1 cellular context compared by ENCODE assay signal in genomic region chr19:48835734-48836088, GRCh38.
TF ChIP-seq lines count a peak whose summit lies in the region.

No MANE protein-coding gene starts in this region.

TF ChIP-seq in K562, 482 proteins besides CTCF, POLR2A, EP300 and RAD21 (continued from another document and continues in another):
- TF ChIP-seq, protein P1, sequence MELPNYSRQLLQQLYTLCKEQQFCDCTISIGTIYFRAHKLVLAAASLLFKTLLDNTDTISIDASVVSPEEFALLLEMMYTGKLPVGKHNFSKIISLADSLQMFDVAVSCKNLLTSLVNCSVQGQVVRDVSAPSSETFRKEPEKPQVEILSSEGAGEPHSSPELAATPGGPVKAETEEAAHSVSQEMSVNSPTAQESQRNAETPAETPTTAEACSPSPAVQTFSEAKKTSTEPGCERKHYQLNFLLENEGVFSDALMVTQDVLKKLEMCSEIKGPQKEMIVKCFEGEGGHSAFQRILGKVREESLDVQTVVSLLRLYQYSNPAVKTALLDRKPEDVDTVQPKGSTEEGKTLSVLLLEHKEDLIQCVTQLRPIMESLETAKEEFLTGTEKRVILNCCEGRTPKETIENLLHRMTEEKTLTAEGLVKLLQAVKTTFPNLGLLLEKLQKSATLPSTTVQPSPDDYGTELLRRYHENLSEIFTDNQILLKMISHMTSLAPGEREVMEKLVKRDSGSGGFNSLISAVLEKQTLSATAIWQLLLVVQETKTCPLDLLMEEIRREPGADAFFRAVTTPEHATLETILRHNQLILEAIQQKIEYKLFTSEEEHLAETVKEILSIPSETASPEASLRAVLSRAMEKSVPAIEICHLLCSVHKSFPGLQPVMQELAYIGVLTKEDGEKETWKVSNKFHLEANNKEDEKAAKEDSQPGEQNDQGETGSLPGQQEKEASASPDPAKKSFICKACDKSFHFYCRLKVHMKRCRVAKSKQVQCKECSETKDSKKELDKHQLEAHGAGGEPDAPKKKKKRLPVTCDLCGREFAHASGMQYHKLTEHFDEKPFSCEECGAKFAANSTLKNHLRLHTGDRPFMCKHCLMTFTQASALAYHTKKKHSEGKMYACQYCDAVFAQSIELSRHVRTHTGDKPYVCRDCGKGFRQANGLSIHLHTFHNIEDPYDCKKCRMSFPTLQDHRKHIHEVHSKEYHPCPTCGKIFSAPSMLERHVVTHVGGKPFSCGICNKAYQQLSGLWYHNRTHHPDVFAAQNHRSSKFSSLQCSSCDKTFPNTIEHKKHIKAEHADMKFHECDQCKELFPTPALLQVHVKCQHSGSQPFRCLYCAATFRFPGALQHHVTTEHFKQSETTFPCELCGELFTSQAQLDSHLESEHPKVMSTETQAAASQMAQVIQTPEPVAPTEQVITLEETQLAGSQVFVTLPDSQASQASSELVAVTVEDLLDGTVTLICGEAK (IDR thresholded peaks at IDR 0.05), result 0 out of 2 replicates have a peak, but pooled peaks have one; percentile 30
- TF ChIP-seq, protein P1 (CRISPR knock-in tag; IDR thresholded peaks at IDR 0.05), result no peak
- TF ChIP-seq ZNF583 (CRISPR knock-in tag; IDR thresholded peaks at IDR 0.05) (peak; percentile 36; the same call in 1 of the 2 replicates), XRCC5 (IDR thresholded peaks at IDR 0.05; ENCODE audit: low read depth, low read length) (peak; percentile 61; the same call in 1 of the 2 replicates), ATF1 (CRISPR knock-in tag; IDR thresholded peaks at IDR 0.05) (no peak), ATF1 (tag; IDR thresholded peaks at IDR 0.05) (peak; percentile 29; the same call in 1 of the 2 replicates), RBM14 (IDR thresholded peaks at IDR 0.05; ENCODE audit: borderline replicate concordance, insufficient read depth, low read depth, low read length) (no peak), ARID2 (IDR thresholded peaks at IDR 0.05) (peak; percentile 82), PHTF2 (CRISPR knock-in tag; IDR thresholded peaks at IDR 0.05) (0 out of 2 replicates have a peak, but pooled peaks have one; percentile 9), KDM4B (IDR thresholded peaks at IDR 0.05; ENCODE audit: borderline replicate concordance in 2 of 2, low read depth in 1 of 2) (0 out of 4 replicates have a peak, but pooled peaks of 1 of the 2 experiments have one; percentile 50), RCOR1 (IDR thresholded peaks at IDR 0.05; ENCODE audit: borderline replicate concordance in 1 of 2, low read depth in 2 of 2, low read length in 2 of 2) (peak in 1 of 2 experiments; percentile 58; a peak in 2 of 4 replicates), ESRRA (IDR thresholded peaks at IDR 0.05; ENCODE audit: borderline replicate concordance, low read depth) (peak; percentile 68), NR2C1 (IDR thresholded peaks at IDR 0.05) (peak; percentile 69; the same call in 1 of the 2 replicates), NR2C1 (tag; IDR thresholded peaks at IDR 0.05) (peak; percentile 80), CTCFL (IDR thresholded peaks at IDR 0.05; ENCODE audit: borderline replicate concordance, insufficient read depth, low read depth, low read length, poor library complexity, severe bottlenecking) (peak; percentile 43), HDAC2 (IDR thresholded peaks at IDR 0.05) (0 out of 2 replicates have a peak, but pooled peaks have one; percentile 14), TOE1 (IDR thresholded peaks at IDR 0.05; ENCODE audit: borderline replicate concordance) (peak; percentile 97), TOE1 (CRISPR knock-in tag; IDR thresholded peaks at IDR 0.05; ENCODE audit: borderline replicate concordance, low read depth) (no peak), CBFA2T2 (conservative IDR thresholded peaks at IDR 0.05) (peak; percentile 29; the same call in 1 of the 2 replicates), ARID1B (IDR thresholded peaks at IDR 0.05) (peak; percentile 29; the same call in 1 of the 2 replicates), MEIS2 (IDR thresholded peaks at IDR 0.05; ENCODE audit: partially characterized antibody) (peak; percentile 71), CC2D1A (IDR thresholded peaks at IDR 0.05) (peak; percentile 81), TCF3 (CRISPR knock-in tag; IDR thresholded peaks at IDR 0.05) (peak; percentile 15; the same call in 1 of the 2 replicates), ZNF143 (CRISPR knock-in tag; IDR thresholded peaks at IDR 0.05) (peak; percentile 54; the same call in 1 of the 2 replicates), POLR2B (IDR thresholded peaks at IDR 0.05; ENCODE audit: low read depth, partially characterized antibody) (no peak), SMAD4 (CRISPR knock-in tag; conservative IDR thresholded peaks at IDR 0.05) (peak; percentile 67), RAD51 (IDR thresholded peaks at IDR 0.05; ENCODE audit: borderline replicate concordance, low read depth) (peak; percentile 86), SIN3B (IDR thresholded peaks at IDR 0.05; ENCODE audit: low read depth) (peak; percentile 36; the same call in 1 of the 2 replicates), TEAD4 (IDR thresholded peaks at IDR 0.05; ENCODE audit: low read length) (no peak), TEAD4 (CRISPR knock-in tag; IDR thresholded peaks at IDR 0.05; ENCODE audit: borderline replicate concordance) (no peak), KDM2B (CRISPR knock-in tag; IDR thresholded peaks at IDR 0.05) (no peak), DIDO1 (tag; IDR thresholded peaks at IDR 0.05; ENCODE audit: low read depth) (0 out of 2 replicates have a peak, but pooled peaks have one; percentile 27), MAZ (CRISPR knock-in tag; conservative IDR thresholded peaks at IDR 0.05 in 1 of 2, IDR thresholded peaks at IDR 0.05 in 1 of 2) (peak; percentile 56 to 91; a peak in 3 of 4 replicates), BCLAF1 (IDR thresholded peaks at IDR 0.05; ENCODE audit: borderline replicate concordance in 1 of 2, control insufficient read depth in 1 of 2, low read depth in 2 of 2, low read length in 1 of 2) (0 out of 4 replicates have a peak, but pooled peaks of 1 of the 2 experiments have one; percentile 34), ZEB2 (IDR thresholded peaks at IDR 0.05) (peak; percentile 67)
- TF ChIP-seq, protein P2, sequence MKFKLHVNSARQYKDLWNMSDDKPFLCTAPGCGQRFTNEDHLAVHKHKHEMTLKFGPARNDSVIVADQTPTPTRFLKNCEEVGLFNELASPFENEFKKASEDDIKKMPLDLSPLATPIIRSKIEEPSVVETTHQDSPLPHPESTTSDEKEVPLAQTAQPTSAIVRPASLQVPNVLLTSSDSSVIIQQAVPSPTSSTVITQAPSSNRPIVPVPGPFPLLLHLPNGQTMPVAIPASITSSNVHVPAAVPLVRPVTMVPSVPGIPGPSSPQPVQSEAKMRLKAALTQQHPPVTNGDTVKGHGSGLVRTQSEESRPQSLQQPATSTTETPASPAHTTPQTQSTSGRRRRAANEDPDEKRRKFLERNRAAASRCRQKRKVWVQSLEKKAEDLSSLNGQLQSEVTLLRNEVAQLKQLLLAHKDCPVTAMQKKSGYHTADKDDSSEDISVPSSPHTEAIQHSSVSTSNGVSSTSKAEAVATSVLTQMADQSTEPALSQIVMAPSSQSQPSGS (CRISPR knock-in tag; IDR thresholded peaks at IDR 0.05), result no peak
- TF ChIP-seq, protein P3, sequence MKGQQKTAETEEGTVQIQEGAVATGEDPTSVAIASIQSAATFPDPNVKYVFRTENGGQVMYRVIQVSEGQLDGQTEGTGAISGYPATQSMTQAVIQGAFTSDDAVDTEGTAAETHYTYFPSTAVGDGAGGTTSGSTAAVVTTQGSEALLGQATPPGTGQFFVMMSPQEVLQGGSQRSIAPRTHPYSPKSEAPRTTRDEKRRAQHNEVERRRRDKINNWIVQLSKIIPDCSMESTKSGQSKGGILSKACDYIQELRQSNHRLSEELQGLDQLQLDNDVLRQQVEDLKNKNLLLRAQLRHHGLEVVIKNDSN (CRISPR knock-in tag; IDR thresholded peaks at IDR 0.05), result peak; percentile 93
- TF ChIP-seq, protein P4, sequence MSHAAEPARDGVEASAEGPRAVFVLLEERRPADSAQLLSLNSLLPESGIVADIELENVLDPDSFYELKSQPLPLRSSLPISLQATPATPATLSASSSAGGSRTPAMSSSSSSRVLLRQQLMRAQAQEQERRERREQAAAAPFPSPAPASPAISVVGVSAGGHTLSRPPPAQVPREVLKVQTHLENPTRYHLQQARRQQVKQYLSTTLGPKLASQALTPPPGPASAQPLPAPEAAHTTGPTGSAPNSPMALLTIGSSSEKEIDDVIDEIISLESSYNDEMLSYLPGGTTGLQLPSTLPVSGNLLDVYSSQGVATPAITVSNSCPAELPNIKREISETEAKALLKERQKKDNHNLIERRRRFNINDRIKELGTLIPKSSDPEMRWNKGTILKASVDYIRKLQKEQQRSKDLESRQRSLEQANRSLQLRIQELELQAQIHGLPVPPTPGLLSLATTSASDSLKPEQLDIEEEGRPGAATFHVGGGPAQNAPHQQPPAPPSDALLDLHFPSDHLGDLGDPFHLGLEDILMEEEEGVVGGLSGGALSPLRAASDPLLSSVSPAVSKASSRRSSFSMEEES (CRISPR knock-in tag; IDR thresholded peaks at IDR 0.05), result peak; percentile 86
- TF ChIP-seq, protein P5, sequence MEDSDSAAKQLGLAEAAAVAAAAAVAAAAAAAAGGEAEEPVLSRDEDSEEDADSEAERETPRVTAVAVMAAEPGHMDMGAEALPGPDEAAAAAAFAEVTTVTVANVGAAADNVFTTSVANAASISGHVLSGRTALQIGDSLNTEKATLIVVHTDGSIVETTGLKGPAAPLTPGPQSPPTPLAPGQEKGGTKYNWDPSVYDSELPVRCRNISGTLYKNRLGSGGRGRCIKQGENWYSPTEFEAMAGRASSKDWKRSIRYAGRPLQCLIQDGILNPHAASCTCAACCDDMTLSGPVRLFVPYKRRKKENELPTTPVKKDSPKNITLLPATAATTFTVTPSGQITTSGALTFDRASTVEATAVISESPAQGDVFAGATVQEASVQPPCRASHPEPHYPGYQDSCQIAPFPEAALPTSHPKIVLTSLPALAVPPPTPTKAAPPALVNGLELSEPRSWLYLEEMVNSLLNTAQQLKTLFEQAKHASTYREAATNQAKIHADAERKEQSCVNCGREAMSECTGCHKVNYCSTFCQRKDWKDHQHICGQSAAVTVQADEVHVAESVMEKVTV (CRISPR knock-in tag; IDR thresholded peaks at IDR 0.05), result peak; percentile 75
- TF ChIP-seq, protein P6, sequence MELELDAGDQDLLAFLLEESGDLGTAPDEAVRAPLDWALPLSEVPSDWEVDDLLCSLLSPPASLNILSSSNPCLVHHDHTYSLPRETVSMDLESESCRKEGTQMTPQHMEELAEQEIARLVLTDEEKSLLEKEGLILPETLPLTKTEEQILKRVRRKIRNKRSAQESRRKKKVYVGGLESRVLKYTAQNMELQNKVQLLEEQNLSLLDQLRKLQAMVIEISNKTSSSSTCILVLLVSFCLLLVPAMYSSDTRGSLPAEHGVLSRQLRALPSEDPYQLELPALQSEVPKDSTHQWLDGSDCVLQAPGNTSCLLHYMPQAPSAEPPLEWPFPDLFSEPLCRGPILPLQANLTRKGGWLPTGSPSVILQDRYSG (tag; conservative IDR thresholded peaks at IDR 0.05; ENCODE audit: low read depth), result 0 out of 2 replicates have a peak, but pooled peaks have one; percentile 51
